In genomic region chr4:102546635-102547034, GRCh38 we compare ENCODE assay signal across 15 cellular contexts. TPM values are rescaled to one million over a fixed set of nuclear protein-coding genes. Genes with fewer than 3 reads are reported as not detected.
A peak's percentile ranks its signal among the peaks of the same experiment; 100 is the strongest.
DNase-seq lines count a peak whose midpoint lies in the region; ATAC-seq lines count a peak whose summit lies in the region.
"Had no signal": no experiment of that assay in that cellular context is flagged by ENCODE, and none has a peak within 500 bp of the region (broad histone marks: within the 10 kb centered on the region; RNA-seq: fewer than 3 reads in every experiment).

No MANE protein-coding gene starts in this region.

- CTCF ChIA-PET in activated CD4-positive, alpha-beta T cell treated with anti-CD3 and anti-CD28 coated beads for 36 hours (lab: Charles Lee), result interaction anchor here (0.6 to 1.5 kb wide), 6 partner anchors 8 to 246 kb away, joined by 3 to 4 read pairs (median 4); no protein-coding TSS in a partner anchor

- peaks cover 65% of the 10 kb centered on the region for H3K36me3 Mint-ChIP-seq in activated CD4-positive, alpha-beta T cell treated with anti-CD3 and anti-CD28 coated beads for 36 hours (ENCODE audit: low read depth)
- H3K36me3 Mint-ChIP-seq in T-helper 17 cell (ENCODE audit: low read depth), result peaks cover 12% of the 10 kb centered on the region
- peaks cover 94% of the 10 kb centered on the region for H3K36me3 Mint-ChIP-seq in stimulated activated effector memory CD8-positive, alpha-beta T cell treated with anti-CD3 and anti-CD28 coated beads, Interleukin-12 subunit alpha, Interleukin-12 subunit beta, amount 100 ng/mL, for 72 hours

- no peak overlapping the region for H3K27ac ChIP-seq in SJCRH30
- H3K27ac ChIP-seq: dorsolateral prefrontal cortex, foreskin keratinocyte, GM23248, HL-60 had no signal

- no peaks in the 10 kb centered on the region for H3K27me3 ChIP-seq in SJCRH30
- H3K27me3 ChIP-seq: dorsolateral prefrontal cortex, foreskin keratinocyte had no signal

- intact Hi-C loops in activated CD4-positive, alpha-beta T cell treated with anti-CD3 and anti-CD28 coated beads for 36 hours (cut with DNase I, micrococcal nuclease), result no loop called here

- H3K9me3 Mint-ChIP-seq in activated CD4-positive, alpha-beta T cell treated with anti-CD3 and anti-CD28 coated beads for 36 hours (ENCODE audit: low read depth), result no peaks in the 10 kb centered on the region
- no peaks in the 10 kb centered on the region for H3K9me3 Mint-ChIP-seq in stimulated activated effector memory CD8-positive, alpha-beta T cell treated with anti-CD3 and anti-CD28 coated beads, Interleukin-12 subunit alpha, Interleukin-12 subunit beta, amount 100 ng/mL, for 72 hours
- H3K9me3 Mint-ChIP-seq: activated CD4-positive, alpha-beta memory T cell treated with anti-CD3 and anti-CD28 coated beads for 36 hours had no signal

- peaks cover 6% of the 10 kb centered on the region for H3K4me1 ChIP-seq in SJCRH30

- H3K27me3 Mint-ChIP-seq in activated CD4-positive, alpha-beta T cell treated with anti-CD3 and anti-CD28 coated beads for 36 hours, result no peaks in the 10 kb centered on the region
- no peaks in the 10 kb centered on the region for H3K27me3 Mint-ChIP-seq in T-helper 17 cell
- H3K27me3 Mint-ChIP-seq: activated CD4-positive, alpha-beta memory T cell treated with anti-CD3 and anti-CD28 coated beads for 36 hours had no signal

- no peak overlapping the region for H3K4me3 ChIP-seq in SJCRH30
- H3K4me3 ChIP-seq: dorsolateral prefrontal cortex, GM23248 had no signal

- no peak for DNase-seq in activated CD4-positive, alpha-beta T cell treated with anti-CD3 and anti-CD28 coated beads for 36 hours
- no peak for DNase-seq in activated CD4-positive, alpha-beta T cell treated with anti-CD3 and anti-CD28 coated beads, Interleukin-2, amount 50 U/mL, for 48 hours
- DNase-seq in T-helper 17 cell (no peak), putamen (ENCODE audit: low spot score) (no peak), SJCRH30 (no peak)
- no peak for DNase-seq in stimulated activated effector memory CD8-positive, alpha-beta T cell treated with anti-CD3 and anti-CD28 coated beads, Interleukin-12 subunit alpha, Interleukin-12 subunit beta, amount 100 ng/mL, for 72 hours (ENCODE audit: low spot score in 2 of 2)
- no peak for DNase-seq in activated CD8-positive, alpha-beta memory T cell treated with anti-CD3 and anti-CD28 coated beads, Interleukin-2, amount 50 U/mL, for 48 hours
- DNase-seq: activated CD4-positive, alpha-beta memory T cell treated with anti-CD3 and anti-CD28 coated beads for 36 hours; amygdala; dorsolateral prefrontal cortex; foreskin keratinocyte; GM23248; NCI-H1048 had no signal

- POLR2A ChIA-PET in activated CD4-positive, alpha-beta T cell treated with anti-CD3 and anti-CD28 coated beads for 36 hours (lab: Charles Lee), result no interaction called here

- H3K27ac Mint-ChIP-seq in activated CD4-positive, alpha-beta T cell treated with anti-CD3 and anti-CD28 coated beads for 36 hours, result peak overlapping the region; percentile 40
- H3K27ac Mint-ChIP-seq in T-helper 17 cell, result peak overlapping the region; percentile 71
- peak overlapping the region; percentile 48 for H3K27ac Mint-ChIP-seq in stimulated activated effector memory CD8-positive, alpha-beta T cell treated with anti-CD3 and anti-CD28 coated beads, Interleukin-12 subunit alpha, Interleukin-12 subunit beta, amount 100 ng/mL, for 72 hours

- H3K9me3 ChIP-seq in T-helper 17 cell (ENCODE audit: control insufficient read depth, low read length, poor library complexity, severe bottlenecking) (no peaks in the 10 kb centered on the region), SJCRH30 (replicated peaks) (no peaks in the 10 kb centered on the region)

- ATAC-seq in activated CD4-positive, alpha-beta T cell treated with anti-CD3 and anti-CD28 coated beads for 36 hours, result peak; percentile 17
- ATAC-seq in HG02759 (IDR thresholded peaks at IDR 0.05; ENCODE audit: unreplicated experiment), result peak; percentile 61
- ATAC-seq in T-helper 17 cell, result no peak
- ATAC-seq in stimulated activated effector memory CD8-positive, alpha-beta T cell treated with anti-CD3 and anti-CD28 coated beads, Interleukin-12 subunit alpha, Interleukin-12 subunit beta, amount 100 ng/mL, for 72 hours, result peak; percentile 37
- ATAC-seq: foreskin keratinocyte had no signal

- no peak overlapping the region for H3K4me3 Mint-ChIP-seq in activated CD4-positive, alpha-beta T cell treated with anti-CD3 and anti-CD28 coated beads for 36 hours
- no peak overlapping the region for H3K4me3 Mint-ChIP-seq in T-helper 17 cell
- no peak overlapping the region for H3K4me3 Mint-ChIP-seq in stimulated activated effector memory CD8-positive, alpha-beta T cell treated with anti-CD3 and anti-CD28 coated beads, Interleukin-12 subunit alpha, Interleukin-12 subunit beta, amount 100 ng/mL, for 72 hours
- H3K4me3 Mint-ChIP-seq: activated CD4-positive, alpha-beta memory T cell treated with anti-CD3 and anti-CD28 coated beads for 36 hours had no signal

- H3K36me3 ChIP-seq in SJCRH30, result peaks cover 10% of the 10 kb centered on the region; the same call in 1 of the 2 replicates

- peaks cover 55% of the 10 kb centered on the region for H3K4me1 Mint-ChIP-seq in activated CD4-positive, alpha-beta T cell treated with anti-CD3 and anti-CD28 coated beads for 36 hours
- H3K4me1 Mint-ChIP-seq in T-helper 17 cell, result peaks cover 50% of the 10 kb centered on the region
- peaks cover 51% of the 10 kb centered on the region for H3K4me1 Mint-ChIP-seq in stimulated activated effector memory CD8-positive, alpha-beta T cell treated with anti-CD3 and anti-CD28 coated beads, Interleukin-12 subunit alpha, Interleukin-12 subunit beta, amount 100 ng/mL, for 72 hours

RNA-seq across cellular contexts. Expression of gene NFKB1, which starts 45.5 kb away (rescaled TPM):
- total RNA-seq in activated CD4-positive, alpha-beta T cell treated with anti-CD3 and anti-CD28 coated beads for 36 hours, result 100 to 1,000 TPM; 167 to 174 TPM
- 100 to 1,000 TPM; 251 to 277 TPM for total RNA-seq in T-helper 17 cell
- 33.6 and 34.2 TPM in 2 replicates for total RNA-seq in SJCRH30 (2014; rRNA removed; shearing (Covaris generic))
